8 cellular contexts compared by ENCODE assay signal in genomic region chr11:67805256-67806126, GRCh38.
A peak's percentile ranks its signal among the peaks of the same experiment; 100 is the strongest.
DNase-seq lines count a peak whose midpoint lies in the region; ATAC-seq, FAIRE-seq and TF ChIP-seq lines count a peak whose summit lies in the region.
"Not testable (repeated sequence)": the region's sequence is repeated elsewhere in the genome, so short reads cannot be mapped to it uniquely, and the experiment has no call there.

No MANE protein-coding gene starts in this region.

- CTCF ChIA-PET in A549 (lab: Yijun Ruan, JAX), result interaction anchor here (1.2 kb wide), 1 partner anchor 14 kb away, joined by 3 read pairs; no protein-coding TSS in a partner anchor

- not testable (repeated sequence) for TF ChIP-seq POLR2A in A549 (IDR thresholded peaks at IDR 0.05; ENCODE audit: low read length)

- not testable (repeated sequence) for FAIRE-seq in A549 (lab: Jason Lieb, UNC)

- H3K4me3 ChIP-seq in A549, result peak overlapping the region; percentile 96
- H3K4me3 ChIP-seq in skin epidermis, result peak overlapping the region; percentile 47 to 70 (median 60)

- H3K4me1 ChIP-seq in A549, result not testable (repeated sequence)

- DNase-seq in A549 (ENCODE audit: low read depth in 1 of 2, low spot score in 1 of 2) (peak; percentile 71 to 96), NCI-H345 treated with DMSO at 0.1 percent for 48 hours (lab: John Stamatoyannopoulos, UW; ENCODE audit: unreplicated experiment) (peak; percentile 93), caudate nucleus (lab: John Stamatoyannopoulos, UW) (peak; percentile 89 to 100 (median 98)), iPS-NIHi7 (ENCODE audit: extremely low spot score) (peak; percentile 85)
- peak; percentile 95 to 98 (median 96) for DNase-seq in activated CD4-positive, CD25-positive, alpha-beta regulatory T cell (lab: John Stamatoyannopoulos, UW)

- TF ChIP-seq RAD21 in A549 (conservative IDR thresholded peaks at IDR 0.05 in 1 of 2, IDR thresholded peaks at IDR 0.05 in 1 of 2), result not testable (repeated sequence)

- WGBS in A549 (ENCODE audit: missing lambda C conversion rate), result 2% methylated on average over 31 of the region's 66 CpGs

- H3K9me3 ChIP-seq in A549, result not testable (repeated sequence)

- TF ChIP-seq EP300 in A549 (IDR thresholded peaks at IDR 0.05), result not testable (repeated sequence)

- peak overlapping the region; percentile 98 for H3K4me2 ChIP-seq in A549

- not testable (repeated sequence) for TF ChIP-seq CTCF in A549 (IDR thresholded peaks at IDR 0.05)

- POLR2A ChIA-PET in A549 (lab: Yijun Ruan, JAX), result interaction anchor here (0.5 kb wide), 1 partner anchor 1339 kb away, joined by 3 read pairs; no protein-coding TSS in a partner anchor

- ATAC-seq in A549 (peak; percentile 95 to 99), GM18873 (IDR thresholded peaks at IDR 0.05; ENCODE audit: low FRiP score, unreplicated experiment) (peak; percentile 59), HG03280 (IDR thresholded peaks at IDR 0.05; ENCODE audit: unreplicated experiment) (peak; percentile 96)

- H3K27ac ChIP-seq in A549 (peak overlapping the region; percentile 95 to 98), caudate nucleus (ENCODE audit: low read depth, low read length) (peak overlapping the region; percentile 89), skin epidermis (peak overlapping the region; percentile 35 to 91 (median 83))

TF ChIP-seq in A549, 52 proteins besides CTCF, POLR2A, EP300 and RAD21:
- TF ChIP-seq MAX (IDR thresholded peaks at IDR 0.05) (peak; percentile 30; the same call in 1 of the 2 replicates), JUN (IDR thresholded peaks at IDR 0.05) (0 out of 5 replicates have a peak, but pooled peaks of 1 of the 2 experiments have one; percentile 61)
- TF ChIP-seq, protein P1, sequence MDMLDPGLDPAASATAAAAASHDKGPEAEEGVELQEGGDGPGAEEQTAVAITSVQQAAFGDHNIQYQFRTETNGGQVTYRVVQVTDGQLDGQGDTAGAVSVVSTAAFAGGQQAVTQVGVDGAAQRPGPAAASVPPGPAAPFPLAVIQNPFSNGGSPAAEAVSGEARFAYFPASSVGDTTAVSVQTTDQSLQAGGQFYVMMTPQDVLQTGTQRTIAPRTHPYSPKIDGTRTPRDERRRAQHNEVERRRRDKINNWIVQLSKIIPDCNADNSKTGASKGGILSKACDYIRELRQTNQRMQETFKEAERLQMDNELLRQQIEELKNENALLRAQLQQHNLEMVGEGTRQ (IDR thresholded peaks at IDR 0.05), result peak; percentile 70

Comparison
In these comparisons a context has a peak if more than half of its experiments do, and no peak if none do; other contexts are left out.
1. Peak in every context shown above with its lines: DNase-seq, ATAC-seq, H3K4me3 ChIP-seq and H3K27ac ChIP-seq.